Comparison of ENCODE assay signal across 20 cellular contexts in genomic region chr5:76637490-76637889, GRCh38. TPM values are rescaled to one million over a fixed set of nuclear protein-coding genes. Genes with fewer than 3 reads are reported as not detected.
"Had no signal": no experiment of that assay in that cellular context is flagged by ENCODE, and none has a peak within 500 bp of the region (broad histone marks: within the 10 kb centered on the region; RNA-seq: fewer than 3 reads in every experiment).

No MANE protein-coding gene starts in this region.

- H3K27me3 ChIP-seq: esophagus muscularis mucosa, gastrocnemius medialis, heart right ventricle, neutrophil, spleen had no signal

- H3K9me3 Mint-ChIP-seq: naive B cell, type B pancreatic cell had no signal

- DNase-seq: effector memory CD4-positive, alpha-beta T cell; gastrocnemius medialis; heart right ventricle; hypothalamus; left ventricle myocardium inferior; mesendoderm; naive B cell; psoas muscle; retina; spleen; stimulated activated CD4-positive, alpha-beta T cell treated with anti-CD3 and anti-CD28 coated beads, Interleukin-15, amount 100 ng/mL, for 24 hours; stimulated activated CD4-positive, alpha-beta T cell treated with anti-CD3 and anti-CD28 coated beads, Interleukin-1b, Interleukin-23, amount 100 ng/mL, for 48 hours; stimulated activated CD4-positive, alpha-beta T cell treated with anti-CD3 and anti-CD28 coated beads, Interleukin-4, amount 100 ng/mL, for 24 hours; stimulated activated naive CD4-positive, alpha-beta T cell had no signal

- H3K27me3 Mint-ChIP-seq: naive B cell, type B pancreatic cell had no signal

- H3K4me1 ChIP-seq: esophagus muscularis mucosa, gastrocnemius medialis, left ventricle myocardium inferior, psoas muscle had no signal

- H3K9me3 ChIP-seq: esophagus muscularis mucosa, gastrocnemius medialis, heart right ventricle, left ventricle myocardium inferior, neutrophil, psoas muscle, spleen had no signal

- H3K36me3 Mint-ChIP-seq: type B pancreatic cell had no signal

- ATAC-seq: gastrocnemius medialis, heart right ventricle, psoas muscle, sciatic nerve had no signal

- H3K36me3 ChIP-seq: esophagus muscularis mucosa, gastrocnemius medialis, left ventricle myocardium inferior had no signal

- H3K4me3 ChIP-seq: esophagus muscularis mucosa, gastrocnemius medialis, left ventricle myocardium inferior, psoas muscle, spleen had no signal

- H3K27ac ChIP-seq: epithelial cell of prostate, esophagus muscularis mucosa, gastrocnemius medialis, heart right ventricle, left ventricle myocardium inferior, neutrophil, psoas muscle had no signal

- H3K4me3 Mint-ChIP-seq: naive B cell, type B pancreatic cell had no signal

RNA-seq across cellular contexts. Expression of gene F2RL2, which starts 14.3 kb away (rescaled TPM):
- total RNA-seq: gastrocnemius medialis, lung microvascular endothelial cell, psoas muscle had no signal
